In genomic region chr17:77830816-77831490, GRCh38 we compare ENCODE assay signal across 12 cellular contexts.
DNase-seq lines count a peak whose midpoint lies in the region; ATAC-seq and TF ChIP-seq lines count a peak whose summit lies in the region.
"Had no signal": no experiment of that assay in that cellular context is flagged by ENCODE, and none has a peak within 500 bp of the region (broad histone marks: within the 10 kb centered on the region; RNA-seq: fewer than 3 reads in every experiment).

No MANE protein-coding gene starts in this region.

- peaks cover 50% of the 10 kb centered on the region for H3F3A ChIP-seq in neural progenitor cell (ENCODE audit: low read depth)

- H3K36me3 ChIP-seq in neural progenitor cell (no peaks in the 10 kb centered on the region), upper lobe of right lung (no peaks in the 10 kb centered on the region)

- peak overlapping the region; percentile 55 for H3K27ac Mint-ChIP-seq in neural progenitor cell
- H3K27ac Mint-ChIP-seq: B cell, GM23338 had no signal

- H3K9me3 ChIP-seq in neural progenitor cell (ENCODE audit: low read depth) (no peaks in the 10 kb centered on the region), upper lobe of right lung (no peaks in the 10 kb centered on the region)

- peak overlapping the region; percentile 38 for H3K4me2 ChIP-seq in neural progenitor cell
- H3K4me2 ChIP-seq: GM23338 had no signal

- H3K4me1 ChIP-seq in neural progenitor cell (peaks cover 39% of the 10 kb centered on the region), upper lobe of right lung (peaks cover 23% of the 10 kb centered on the region)

- no peaks in the 10 kb centered on the region for H3K27me3 ChIP-seq in dorsolateral prefrontal cortex
- no peaks in the 10 kb centered on the region for H3K27me3 ChIP-seq in neural progenitor cell
- H3K27me3 ChIP-seq in upper lobe of right lung: no peaks in the 10 kb centered on the region

- TF ChIP-seq CTCF in dorsolateral prefrontal cortex (IDR thresholded peaks at IDR 0.05 in 54 of 56, conservative IDR thresholded peaks at IDR 0.05 in 2 of 56; ENCODE audit: low read depth in 1 of 56, partially characterized antibody in 56 of 56) (no peak), neural progenitor cell (IDR thresholded peaks at IDR 0.05) (no peak), upper lobe of right lung (IDR thresholded peaks at IDR 0.05) (no peak), GM10266 (IDR thresholded peaks at IDR 0.05; ENCODE audit: control insufficient read depth, insufficient read depth, low read depth, missing control alignments) (no peak)

- H2AFZ ChIP-seq in neural progenitor cell (replicated peaks): no peak overlapping the region
- H2AFZ ChIP-seq: GM23338 had no signal

- H3K27me3 Mint-ChIP-seq in neural progenitor cell (ENCODE audit: insufficient read depth, low read depth): peaks cover 18% of the 10 kb centered on the region

- H3K36me3 Mint-ChIP-seq in neural progenitor cell: no peaks in the 10 kb centered on the region

- H3K9me3 Mint-ChIP-seq in neural progenitor cell: peaks cover 6% of the 10 kb centered on the region
- H3K9me3 Mint-ChIP-seq: GM23338 had no signal

- H3K79me2 ChIP-seq in neural progenitor cell (ENCODE audit: low read depth): no peaks in the 10 kb centered on the region

- intact Hi-C loops in dorsolateral prefrontal cortex (cut with DNase I) (no loop called here), upper lobe of right lung (cut with DNase I) (no loop called here)

- no peak overlapping the region for H3K9ac ChIP-seq in neural progenitor cell

- H3K4me3 Mint-ChIP-seq in neural progenitor cell: peak overlapping the region; percentile 46
- H3K4me3 Mint-ChIP-seq: B cell, GM23338 had no signal

- ATAC-seq in upper lobe of right lung: no peak
- ATAC-seq in HG03571 (IDR thresholded peaks at IDR 0.05; ENCODE audit: unreplicated experiment): no peak
- ATAC-seq: GM23338 had no signal

- H3K4me1 Mint-ChIP-seq in neural progenitor cell: peaks cover 79% of the 10 kb centered on the region

- no peaks in the 10 kb centered on the region for H4K20me1 ChIP-seq in neural progenitor cell (ENCODE audit: low read depth)

- H3K27ac ChIP-seq in dorsolateral prefrontal cortex (peak overlapping the region in 49 of 59 donors; percentile 3 to 83 (median 59)), neural progenitor cell (peak overlapping the region; percentile 45), upper lobe of right lung (peak overlapping the region; percentile 43)

- DNase-seq in activated effector memory CD4-positive, alpha-beta T cell treated with anti-CD3 and anti-CD28 coated beads, Interleukin-2, amount 50 U/mL, for 16 hours: peak; percentile 58
- no peak for DNase-seq in activated effector memory CD4-positive, alpha-beta T cell treated with Interleukin-2 at 50 U/mL for 16 hours
- DNase-seq in dorsolateral prefrontal cortex (peak in 1 of 10 donors; percentile 30), neural progenitor cell (ENCODE audit: low spot score) (no peak), upper lobe of right lung (peak; percentile 40), GM10266 (ENCODE audit: extremely low spot score) (no peak), NCI-H2029 (lab: John Stamatoyannopoulos, UW) (no peak)
- DNase-seq: activated CD4-positive, alpha-beta T cell treated with anti-CD3 and anti-CD28 coated beads for 48 hours; NCI-H526 had no signal

- no peak overlapping the region for H3K4me3 ChIP-seq in dorsolateral prefrontal cortex
- H3K4me3 ChIP-seq in neural progenitor cell: no peak overlapping the region
- H3K4me3 ChIP-seq in upper lobe of right lung: no peak overlapping the region
- H3K4me3 ChIP-seq: GM23338 had no signal

Comparison
In these comparisons a context has a peak if more than half of its experiments do, and no peak if none do; other contexts are left out.
1. DNase-seq: peak in activated effector memory CD4-positive, alpha-beta T cell treated with anti-CD3 and anti-CD28 coated beads, Interleukin-2, amount 50 U/mL, for 16 hours (single experiment) and upper lobe of right lung (single experiment); none in activated effector memory CD4-positive, alpha-beta T cell treated with Interleukin-2 at 50 U/mL for 16 hours (single experiment), neural progenitor cell (single experiment), GM10266 (single experiment) and NCI-H2029 (single experiment).
2. Peak in every context shown above with its lines, with median percentiles within 50 percentile points of each other: H3K27ac ChIP-seq.